8 cellular contexts compared by ENCODE assay signal in genomic region chr10:101570764-101571572, GRCh38. TPM values are rescaled to one million over a fixed set of nuclear protein-coding genes. Genes with fewer than 3 reads are reported as not detected.
DNase-seq lines count a peak whose midpoint lies in the region; ATAC-seq and TF ChIP-seq lines count a peak whose summit lies in the region.

No MANE protein-coding gene starts in this region.

- no peak overlapping the region for H3K27ac Mint-ChIP-seq in activated CD4-positive, alpha-beta T cell treated with anti-CD3 and anti-CD28 coated beads, Interleukin-2, amount 10 ng/mL, durations not matched to agents 7 days and 5 days
- no peak overlapping the region for H3K27ac Mint-ChIP-seq in activated B cell treated with CpG ODN at 0.5 μM for 24 hours

- no peaks in the 10 kb centered on the region for H3K36me3 Mint-ChIP-seq in activated CD4-positive, alpha-beta T cell treated with anti-CD3 and anti-CD28 coated beads, Interleukin-2, amount 10 ng/mL, durations not matched to agents 7 days and 5 days (ENCODE audit: low read depth)
- H3K36me3 Mint-ChIP-seq in activated B cell treated with CpG ODN at 0.5 μM for 24 hours (ENCODE audit: low read depth) = no peaks in the 10 kb centered on the region

- H3K4me1 ChIP-seq in right atrium auricular region (peaks cover 0 to 26% of the 10 kb centered on the region in 2 donors), skeletal muscle tissue (ENCODE audit: control insufficient read depth in 3 of 3, insufficient read depth in 3 of 3, low read length in 3 of 3) (peaks cover 14 to 20% (median 18%) of the 10 kb centered on the region in 3 donors)

- no peak for DNase-seq in activated CD4-positive, alpha-beta T cell treated with anti-CD3 and anti-CD28 coated beads, Interleukin-2, amount 10 ng/mL, durations not matched to agents 7 days and 5 days
- DNase-seq in activated CD4-positive, alpha-beta T cell treated with anti-CD3 and anti-CD28 coated beads for 4 hours = no peak
- DNase-seq in activated B cell treated with CpG ODN at 0.5 μM for 24 hours = no peak
- no peak for DNase-seq in right atrium auricular region (ENCODE audit: low spot score)
- no peak for DNase-seq in GF-D8 (lab: John Stamatoyannopoulos, UW)
- no peak for DNase-seq in cerebellar nuclear complex (lab: John Stamatoyannopoulos, UW)

- H3K27ac ChIP-seq in right atrium auricular region (no peak overlapping the region), skeletal muscle tissue (ENCODE audit: low read depth, low read length) (no peak overlapping the region)

- H3K9me3 ChIP-seq in right atrium auricular region (peaks cover 0 to 13% of the 10 kb centered on the region in 2 donors), skeletal muscle tissue (ENCODE audit: control insufficient read depth in 3 of 3, low read length in 3 of 3) (peaks cover 8 to 13% (median 10%) of the 10 kb centered on the region in 3 donors)

- H3K9me3 Mint-ChIP-seq in activated CD4-positive, alpha-beta T cell treated with anti-CD3 and anti-CD28 coated beads, Interleukin-2, amount 10 ng/mL, durations not matched to agents 7 days and 5 days = no peaks in the 10 kb centered on the region
- H3K9me3 Mint-ChIP-seq in activated B cell treated with CpG ODN at 0.5 μM for 24 hours = peaks cover 2% of the 10 kb centered on the region

- POLR2A ChIA-PET in activated CD4-positive, alpha-beta T cell treated with anti-CD3 and anti-CD28 coated beads, Interleukin-2, amount 10 ng/mL, durations not matched to agents 7 days and 5 days (lab: Charles Lee) = no interaction called here
- POLR2A ChIA-PET in activated B cell treated with CpG ODN at 0.5 μM for 24 hours (lab: Charles Lee) = interaction anchor here (0.6 to 1.1 kb wide), 4 partner anchors 16 to 1346 kb away, joined by 3 to 10 read pairs (median 4); partner anchors contain the start of genes DPCD and POLL

- H3K36me3 ChIP-seq in right atrium auricular region (no peaks in the 10 kb centered on the region), skeletal muscle tissue (ENCODE audit: control insufficient read depth in 3 of 3, insufficient read depth in 3 of 3, low read length in 3 of 3) (no peaks in the 10 kb centered on the region)

- H3K9ac ChIP-seq in skeletal muscle tissue (ENCODE audit: low read depth in 1 of 3, low read length in 3 of 3) = peak overlapping the region; percentile 54 to 79 (median 61)

- TF ChIP-seq CTCF in activated B cell treated with CpG ODN at 0.5 μM for 24 hours (IDR thresholded peaks at IDR 0.05) (no peak), right atrium auricular region (IDR thresholded peaks at IDR 0.05) (no peak)

- no peak for ATAC-seq in activated B cell treated with CpG ODN at 0.5 μM for 24 hours (ENCODE audit: low read depth)
- ATAC-seq in GM19023 (IDR thresholded peaks at IDR 0.05; ENCODE audit: unreplicated experiment) = no peak

- peaks cover 18% of the 10 kb centered on the region for H3K4me1 Mint-ChIP-seq in activated CD4-positive, alpha-beta T cell treated with anti-CD3 and anti-CD28 coated beads, Interleukin-2, amount 10 ng/mL, durations not matched to agents 7 days and 5 days
- H3K4me1 Mint-ChIP-seq in activated B cell treated with CpG ODN at 0.5 μM for 24 hours = peaks cover 22% of the 10 kb centered on the region

- H3K4me3 ChIP-seq in right atrium auricular region (peak overlapping the region; percentile 42 to 63), skeletal muscle tissue (ENCODE audit: low read length in 3 of 3) (peak overlapping the region; percentile 65 to 70 (median 69))

- H3K27me3 Mint-ChIP-seq in activated CD4-positive, alpha-beta T cell treated with anti-CD3 and anti-CD28 coated beads, Interleukin-2, amount 10 ng/mL, durations not matched to agents 7 days and 5 days = peaks cover 35% of the 10 kb centered on the region
- H3K27me3 Mint-ChIP-seq in activated B cell treated with CpG ODN at 0.5 μM for 24 hours = peaks cover 32% of the 10 kb centered on the region

- peak overlapping the region; percentile 73 for H3K4me3 Mint-ChIP-seq in activated CD4-positive, alpha-beta T cell treated with anti-CD3 and anti-CD28 coated beads, Interleukin-2, amount 10 ng/mL, durations not matched to agents 7 days and 5 days
- H3K4me3 Mint-ChIP-seq in activated B cell treated with CpG ODN at 0.5 μM for 24 hours = peak overlapping the region; percentile 84

- intact Hi-C loops in activated B cell treated with CpG ODN at 0.5 μM for 24 hours (cut with micrococcal nuclease) = loop anchor here (1.0 to 10.0 kb wide), 7 partner anchors 17 to 506 kb away; partner anchors contain the start of genes DPCD, KAZALD1 and POLL

- CTCF ChIA-PET in activated CD4-positive, alpha-beta T cell treated with anti-CD3 and anti-CD28 coated beads, Interleukin-2, amount 10 ng/mL, durations not matched to agents 7 days and 5 days (lab: Charles Lee) = interaction anchor here (0.8 to 4.4 kb wide), 12 partner anchors 9 to 360 kb away, joined by 3 to 21 read pairs (median 4); no protein-coding TSS in a partner anchor
- CTCF ChIA-PET in activated B cell treated with CpG ODN at 0.5 μM for 24 hours (lab: Charles Lee) = interaction anchor here (0.7 to 3.9 kb wide), 12 partner anchors 9 to 413 kb away, joined by 3 to 32 read pairs (median 4); partner anchors contain the start of genes DPCD and POLL

- H3K27me3 ChIP-seq in right atrium auricular region (peaks cover 0 to 21% of the 10 kb centered on the region in 2 donors), skeletal muscle tissue (ENCODE audit: control insufficient read depth in 3 of 3, insufficient read depth in 3 of 3, low read length in 3 of 3) (peaks cover 29 to 41% (median 37%) of the 10 kb centered on the region in 3 donors)

RNA-seq across cellular contexts. Expression of gene POLL, which starts 17.1 kb away (rescaled TPM):
- 10 to 100 TPM; 26.5 to 35.3 TPM for total RNA-seq in activated CD4-positive, alpha-beta T cell treated with anti-CD3 and anti-CD28 coated beads, Interleukin-2, amount 10 ng/mL, durations not matched to agents 7 days and 5 days
- total RNA-seq in activated B cell treated with CpG ODN at 0.5 μM for 24 hours = 35.0 and 39.5 TPM in 2 replicates
- total RNA-seq in right atrium auricular region = 10 to 100 TPM; 13.0 to 25.5 TPM
- total RNA-seq in skeletal muscle tissue = 13.6 TPM

RNA-seq across cellular contexts. Expression of gene DPCD, which starts 17.2 kb away (rescaled TPM):
- total RNA-seq in activated CD4-positive, alpha-beta T cell treated with anti-CD3 and anti-CD28 coated beads, Interleukin-2, amount 10 ng/mL, durations not matched to agents 7 days and 5 days = 1 to 10 TPM; 2.9 to 3.1 TPM
- total RNA-seq in activated B cell treated with CpG ODN at 0.5 μM for 24 hours (2.3 and 2.9 TPM in 2 replicates), right atrium auricular region (10 to 100 TPM; 32.0 to 40.3 TPM), skeletal muscle tissue (20.4 TPM)
